ENCODE assay signal across 1 cellular context in genomic region chr6:167847936-167848335, GRCh38.
TF ChIP-seq lines count a peak whose summit lies in the region.

No MANE protein-coding gene starts in this region.

TF ChIP-seq in HepG2, 621 proteins besides CTCF, POLR2A, EP300 and RAD21:
- TF ChIP-seq RBM22 (optimal IDR thresholded peaks at IDR 0.05; ENCODE audit: low read length) (peak; percentile 64), ZNF781 (CRISPR knock-in tag; IDR thresholded peaks at IDR 0.05; ENCODE audit: borderline replicate concordance, not compliant biosample characterization) (no peak), ZMYM4 (CRISPR knock-in tag; IDR thresholded peaks at IDR 0.05) (no peak), FOXC1 (CRISPR knock-in tag; IDR thresholded peaks at IDR 0.05; ENCODE audit: borderline replicate concordance) (no peak)
